In the genomic region with DNA sequence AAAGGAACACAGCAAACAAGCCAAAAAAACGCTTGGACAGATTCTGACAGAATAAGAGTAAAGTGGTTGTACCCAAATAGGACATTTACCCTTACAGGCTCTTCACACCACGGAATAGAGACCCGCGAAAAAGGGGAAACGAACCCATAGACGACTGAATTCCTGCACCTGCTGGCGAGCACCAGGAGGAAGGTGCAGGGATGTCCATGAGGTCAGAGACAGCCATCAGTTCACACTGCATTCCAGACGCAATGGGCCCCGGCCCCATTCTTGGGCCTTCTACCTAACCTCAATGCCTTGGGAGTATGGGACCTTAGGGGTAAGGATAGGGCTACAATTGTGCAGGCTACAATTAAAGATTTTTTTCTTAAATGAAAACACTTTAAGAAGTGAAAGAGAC, we compare ENCODE assay signal across 32 cellular contexts. TPM values are rescaled to one million over a fixed set of nuclear protein-coding genes. Genes with fewer than 3 reads are reported as not detected.
DNase-seq lines count a peak whose midpoint lies in the region; FAIRE-seq and TF ChIP-seq lines count a peak whose summit lies in the region.
"Had no signal": no experiment of that assay in that cellular context is flagged by ENCODE, and none has a peak within 500 bp of the region (broad histone marks: within the 10 kb centered on the region; RNA-seq: fewer than 3 reads in every experiment).

No MANE protein-coding gene starts in this region.

- H3K9me3 Mint-ChIP-seq in IgD-negative memory B cell, result no peaks in the 10 kb centered on the region
- H3K9me3 Mint-ChIP-seq: CD14-positive monocyte; effector memory CD8-positive, alpha-beta T cell had no signal

- peaks cover 71 to 100% (median 97%) of the 10 kb centered on the region in 11 experiments; a peak in 21 of 22 replicates for H4K20me1 ChIP-seq in BLaER1 treated with 17β-estradiol and CSF1 and Interleukin-3, amounts not matched to agents 10 nM and 100 nM

- DNase-seq in WERI-Rb-1 (peak; percentile 3), epidermal melanocyte (ENCODE audit: insufficient read length, low spot score) (peak; percentile 4), RCC 7860 (ENCODE audit: low spot score) (no peak), NCI-H2081 treated with DMSO at 0.1 percent for 48 hours (lab: John Stamatoyannopoulos, UW) (no peak), HuH-7.5 (ENCODE audit: low spot score) (no peak)
- DNase-seq in activated CD4-positive, alpha-beta T cell treated with anti-CD3 and anti-CD28 coated beads, Interleukin-2, amount 50 U/mL, for 1 hour, result no peak
- DNase-seq: ACHN; activated CD4-positive, alpha-beta T cell treated with anti-CD3 and anti-CD28 coated beads for 1 hour; activated CD8-positive, alpha-beta T cell treated with anti-CD3 and anti-CD28 coated beads, Interleukin-2, amount 10 ng/mL, durations not matched to agents 7 days and 5 days; activated gamma-delta T cell treated with Interleukin-2 at 50 U/mL for 16 hours; DMS 273 treated with DMSO at 0.1 percent for 48 hours; effector memory CD8-positive, alpha-beta T cell; esophagus squamous epithelium; GOT3; mesenchymal stem cell; NCI-H1048; NCI-H187; NCI-H2227 treated with DMSO at 0.1 percent for 48 hours; OCI-M1; SHP77; stimulated activated CD4-positive, alpha-beta T cell treated with anti-CD3 and anti-CD28 coated beads, Interleukin-12 subunit alpha, Interleukin-12 subunit beta, amount 100 ng/mL, for 4 hours; stimulated activated naive CD8-positive, alpha-beta T cell treated with anti-CD3 and anti-CD28 coated beads, Interleukin-15, Interleukin-2, amounts not matched to agents 100 U/mL and 50 U/mL, for 24 hours; SW 1271 had no signal

- peak overlapping the region in 2 of 4 donors; percentile 60 to 86 for H3K4me3 Mint-ChIP-seq in IgD-negative memory B cell
- H3K4me3 Mint-ChIP-seq: activated CD8-positive, alpha-beta T cell treated with anti-CD3 and anti-CD28 coated beads, Interleukin-2, amount 10 ng/mL, durations not matched to agents 7 days and 5 days; CD14-positive monocyte; effector memory CD8-positive, alpha-beta T cell had no signal

- no peaks in the 10 kb centered on the region for H3K36me3 Mint-ChIP-seq in IgD-negative memory B cell

- peaks cover 77 to 95% (median 89%) of the 10 kb centered on the region in 10 experiments for H3K4me1 ChIP-seq in BLaER1 treated with 17β-estradiol and CSF1 and Interleukin-3, amounts not matched to agents 10 nM and 100 nM

- H3K36me3 ChIP-seq in BLaER1 treated with 17β-estradiol and CSF1 and Interleukin-3, amounts not matched to agents 10 nM and 100 nM, result peaks cover 28 to 57% (median 45%) of the 10 kb centered on the region in 11 experiments
- peaks cover 44% of the 10 kb centered on the region for H3K36me3 ChIP-seq in WERI-Rb-1
- H3K36me3 ChIP-seq: right atrium auricular region, thoracic aorta had no signal

- H3K27ac ChIP-seq in BLaER1 treated with 17β-estradiol and CSF1 and Interleukin-3, amounts not matched to agents 10 nM and 100 nM, result no peak overlapping the region
- H3K27ac ChIP-seq in WERI-Rb-1, result no peak overlapping the region
- H3K27ac ChIP-seq: esophagus squamous epithelium, hepatocyte, right atrium auricular region, thoracic aorta had no signal

- H3K9ac ChIP-seq in BLaER1 treated with 17β-estradiol and CSF1 and Interleukin-3, amounts not matched to agents 10 nM and 100 nM, result peak overlapping the region in 2 of 11 experiments; percentile 3 to 7; a peak in 3 of 22 replicates

- peak overlapping the region in 2 of 3 donors; percentile 35 to 72 for H3K27ac Mint-ChIP-seq in IgD-negative memory B cell
- H3K27ac Mint-ChIP-seq: effector memory CD8-positive, alpha-beta T cell had no signal

- H3K27me3 Mint-ChIP-seq in IgD-negative memory B cell, result no peaks in the 10 kb centered on the region
- H3K27me3 Mint-ChIP-seq: effector memory CD8-positive, alpha-beta T cell had no signal

- peaks cover 26 to 41% (median 30%) of the 10 kb centered on the region in 3 donors for H3K4me1 Mint-ChIP-seq in IgD-negative memory B cell

- no peak overlapping the region for H3K4me3 ChIP-seq in BLaER1 treated with 17β-estradiol and CSF1 and Interleukin-3, amounts not matched to agents 10 nM and 100 nM
- H3K4me3 ChIP-seq in WERI-Rb-1 (ENCODE audit: low read depth, low read length), result no peak overlapping the region
- H3K4me3 ChIP-seq: esophagus squamous epithelium, hepatocyte, right atrium auricular region, thoracic aorta had no signal

- no peak for TF ChIP-seq CTCF in WERI-Rb-1 (IDR thresholded peaks at IDR 0.05; ENCODE audit: low read depth, low read length)

- no peaks in the 10 kb centered on the region for H3K27me3 ChIP-seq in BLaER1 treated with 17β-estradiol and CSF1 and Interleukin-3, amounts not matched to agents 10 nM and 100 nM
- no peaks in the 10 kb centered on the region for H3K27me3 ChIP-seq in WERI-Rb-1 (ENCODE audit: insufficient read depth, low read depth, severe bottlenecking)
- H3K27me3 ChIP-seq: esophagus squamous epithelium, hepatocyte, right atrium auricular region had no signal

- H3K4me2 ChIP-seq in BLaER1 treated with 17β-estradiol and CSF1 and Interleukin-3, amounts not matched to agents 10 nM and 100 nM, result peak overlapping the region in 9 of 11 experiments; percentile 9 to 99 (median 25); a peak in 11 of 22 replicates
- H3K4me2 ChIP-seq: hepatocyte had no signal

- no peaks in the 10 kb centered on the region for H3K9me3 ChIP-seq in BLaER1 treated with 17β-estradiol and CSF1 and Interleukin-3, amounts not matched to agents 10 nM and 100 nM (replicated peaks in 1 of 11)
- no peaks in the 10 kb centered on the region for H3K9me3 ChIP-seq in WERI-Rb-1 (ENCODE audit: severe bottlenecking)
- H3K9me3 ChIP-seq: esophagus squamous epithelium, right atrium auricular region, thoracic aorta had no signal

- FAIRE-seq in RCC 7860 (lab: Jason Lieb, UNC), result no peak
- FAIRE-seq: colon, frontal cortex, G401.6 had no signal

RNA-seq across cellular contexts. Expression of a gene that starts 5.2 kb away (rescaled TPM):
- 42.8 TPM for polyA plus RNA-seq in IgD-negative memory B cell

RNA-seq across cellular contexts. Expression of a gene that starts 6.5 kb away (rescaled TPM):
- polyA plus RNA-seq in IgD-negative memory B cell, result 12.1 TPM

RNA-seq across cellular contexts. Expression of a gene that starts 21.0 kb away (rescaled TPM):
- polyA plus RNA-seq in IgD-negative memory B cell, result 4.1 TPM

Comparison
In these comparisons a context has a peak if more than half of its experiments do, and no peak if none do; other contexts are left out.
1. DNase-seq: peak in WERI-Rb-1 (single experiment) and epidermal melanocyte (single experiment); none in RCC 7860 (single experiment), activated CD4-positive, alpha-beta T cell treated with anti-CD3 and anti-CD28 coated beads, Interleukin-2, amount 50 U/mL, for 1 hour (single experiment), NCI-H2081 treated with DMSO at 0.1 percent for 48 hours (single experiment) and HuH-7.5 (single experiment).